ENCODE assay signal across 10 cellular contexts in genomic region chr10:112259688-112260087, GRCh38. TPM values are rescaled to one million over a fixed set of nuclear protein-coding genes. Genes with fewer than 3 reads are reported as not detected.
"Had no signal": no experiment of that assay in that cellular context is flagged by ENCODE, and none has a peak within 500 bp of the region (broad histone marks: within the 10 kb centered on the region; RNA-seq: fewer than 3 reads in every experiment).

No MANE protein-coding gene starts in this region.

- H3K27ac ChIP-seq: GM23248, HL-60 had no signal

- ATAC-seq: HCT116, K562 had no signal

- H2AFZ ChIP-seq: GM23248 had no signal

- H3K9me3 ChIP-seq: HAP-1 had no signal

- H3K4me1 ChIP-seq: HAP-1 had no signal

- H3K4me3 ChIP-seq: GM23248, HAP-1, K562 had no signal

- FAIRE-seq: K562 had no signal

- DNase-seq: GM23248, GOT3, H7, IMR-90 had no signal

- H3K36me3 ChIP-seq: HAP-1 had no signal

- H3K9ac ChIP-seq: GM23248 had no signal

RNA-seq across cellular contexts. Expression of gene TECTB, which starts 23.5 kb away (rescaled TPM):
- total RNA-seq: GM23248, H4, H7, HT1080, IMR-90, K562 had no signal
- polyA plus RNA-seq: IMR-90, K562 had no signal
